In the genomic region with DNA sequence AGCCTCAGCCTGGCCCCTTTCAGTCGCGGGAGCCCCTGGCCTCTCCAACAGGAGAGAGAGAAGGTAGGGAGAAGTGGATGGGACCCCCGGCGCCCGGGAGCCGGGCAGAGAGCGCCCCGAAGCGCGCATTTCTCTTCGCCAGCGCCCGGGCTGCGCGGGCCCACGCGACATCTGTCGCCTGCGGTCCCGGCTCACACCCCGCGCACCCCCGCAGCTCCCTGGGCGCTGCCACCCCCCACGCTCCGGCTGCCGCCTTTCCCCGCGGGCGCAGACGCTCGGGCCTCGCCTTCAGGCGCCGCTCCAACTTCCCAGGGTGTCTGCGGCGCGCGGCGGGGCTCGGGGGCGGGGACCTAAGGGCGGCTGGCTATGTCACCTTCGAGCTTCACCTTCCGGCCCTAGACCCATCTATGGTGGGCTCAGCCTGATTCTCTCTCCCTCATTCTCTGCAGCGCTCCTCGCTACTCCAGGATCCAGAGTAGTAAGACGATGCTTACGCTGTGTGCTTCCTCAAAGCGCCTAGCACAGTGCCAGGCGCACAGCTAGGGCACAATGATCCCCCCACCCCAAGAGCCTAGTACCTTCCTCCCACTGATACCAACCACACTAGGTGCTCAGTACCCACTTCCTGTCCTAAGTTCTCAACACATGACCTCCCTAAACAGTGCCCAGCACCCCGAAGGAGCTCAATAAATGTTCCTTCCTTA, we compare ENCODE assay signal across 8 cellular contexts. TPM values are rescaled to one million over a fixed set of nuclear protein-coding genes. Genes with fewer than 3 reads are reported as not detected.
DNase-seq lines count a peak whose midpoint lies in the region; ATAC-seq, FAIRE-seq and TF ChIP-seq lines count a peak whose summit lies in the region.

No MANE protein-coding gene starts in this region.

- H3K4me3 ChIP-seq in upper lobe of right lung = no peak overlapping the region

- H3K9me3 Mint-ChIP-seq in activated T-cell treated with anti-CD3 and anti-CD28 coated beads, Interleukin-2, amount 50 U/mL, for 4 hours = peaks cover 3% of the 10 kb centered on the region

- no peaks in the 10 kb centered on the region for H3K9me3 ChIP-seq in upper lobe of right lung

- peaks cover 29% of the 10 kb centered on the region for H3K4me1 ChIP-seq in upper lobe of right lung

- no peaks in the 10 kb centered on the region for H3K36me3 Mint-ChIP-seq in activated T-cell treated with anti-CD3 and anti-CD28 coated beads, Interleukin-2, amount 50 U/mL, for 4 hours (ENCODE audit: insufficient read depth)

- H3K27me3 ChIP-seq in upper lobe of right lung = peaks cover 81% of the 10 kb centered on the region

- no peak for ATAC-seq in activated T-cell treated with anti-CD3 and anti-CD28 coated beads, Interleukin-2, amount 50 U/mL, for 4 hours
- ATAC-seq in upper lobe of right lung = no peak

- peak; percentile 5 for DNase-seq in stimulated activated CD4-positive, alpha-beta T cell treated with anti-CD3 and anti-CD28 coated beads, Interleukin-4, amount 100 ng/mL, for 1 hour
- no peak for DNase-seq in stimulated activated CD4-positive, alpha-beta T cell treated with anti-CD3 and anti-CD28 coated beads, Interleukin-4, amount 100 ng/mL, for 24 hours
- DNase-seq in activated T-cell treated with anti-CD3 and anti-CD28 coated beads, Interleukin-2, amount 50 U/mL, for 4 hours = no peak
- DNase-seq in left kidney (ENCODE audit: low read depth, low spot score) (peak; percentile 45), foreskin melanocyte (no peak), upper lobe of right lung (no peak), NCI-H128 (lab: John Stamatoyannopoulos, UW; ENCODE audit: unreplicated experiment) (no peak), GM12892 (ENCODE audit: insufficient read length) (no peak)

- H3K27me3 Mint-ChIP-seq in activated T-cell treated with anti-CD3 and anti-CD28 coated beads, Interleukin-2, amount 50 U/mL, for 4 hours (ENCODE audit: low read depth) = peaks cover 79% of the 10 kb centered on the region

- H3K4me1 Mint-ChIP-seq in activated T-cell treated with anti-CD3 and anti-CD28 coated beads, Interleukin-2, amount 50 U/mL, for 4 hours (ENCODE audit: low read depth) = peaks cover 32% of the 10 kb centered on the region

- TF ChIP-seq CTCF in upper lobe of right lung (IDR thresholded peaks at IDR 0.05) = no peak

- FAIRE-seq in GM12892 (lab: Jason Lieb, UNC) = no peak

- H3K27ac ChIP-seq in upper lobe of right lung = no peak overlapping the region

- intact Hi-C loops in upper lobe of right lung (cut with DNase I) = no loop called here

- H3K4me3 Mint-ChIP-seq in activated T-cell treated with anti-CD3 and anti-CD28 coated beads, Interleukin-2, amount 50 U/mL, for 4 hours = peak overlapping the region; percentile 81

- H3K36me3 ChIP-seq in upper lobe of right lung = no peaks in the 10 kb centered on the region

- no peak for TF ChIP-seq POLR2A in GM12892 (IDR thresholded peaks at IDR 0.05; ENCODE audit: low read depth, low read length)

RNA-seq across cellular contexts. Expression of a gene that starts 1.6 kb away (rescaled TPM):
- total RNA-seq in activated T-cell treated with anti-CD3 and anti-CD28 coated beads, Interleukin-2, amount 50 U/mL, for 4 hours = not detected
- total RNA-seq in upper lobe of right lung = not detected
- not detected for polyA plus RNA-seq in GM12892 (2012; ENCODE audit: missing spikeins)

RNA-seq across cellular contexts. Expression of a gene that starts 31.1 kb away (rescaled TPM):
- total RNA-seq in activated T-cell treated with anti-CD3 and anti-CD28 coated beads, Interleukin-2, amount 50 U/mL, for 4 hours = 1 to 10 TPM; 5.6 to 8.3 (median 5.9) TPM
- total RNA-seq in upper lobe of right lung = 16.8 TPM
- 3.7 TPM for polyA plus RNA-seq in GM12892 (2012; ENCODE audit: missing spikeins)

Comparison
In these comparisons a context has a peak if more than half of its experiments do, and no peak if none do; other contexts are left out.
1. DNase-seq: peak in stimulated activated CD4-positive, alpha-beta T cell treated with anti-CD3 and anti-CD28 coated beads, Interleukin-4, amount 100 ng/mL, for 1 hour (single experiment) and left kidney (single experiment); none in stimulated activated CD4-positive, alpha-beta T cell treated with anti-CD3 and anti-CD28 coated beads, Interleukin-4, amount 100 ng/mL, for 24 hours (single experiment), activated T-cell treated with anti-CD3 and anti-CD28 coated beads, Interleukin-2, amount 50 U/mL, for 4 hours (single experiment), foreskin melanocyte (single experiment), upper lobe of right lung (single experiment), NCI-H128 (single experiment) and GM12892 (single experiment).